Comparison of ENCODE assay signal across 10 cellular contexts in genomic region chr10:3827768-3828403, GRCh38. TPM values are rescaled to one million over a fixed set of nuclear protein-coding genes. Genes with fewer than 3 reads are reported as not detected.
A peak's percentile ranks its signal among the peaks of the same experiment; 100 is the strongest.
DNase-seq lines count a peak whose midpoint lies in the region; ATAC-seq and TF ChIP-seq lines count a peak whose summit lies in the region.
"Had no signal": no experiment of that assay in that cellular context is flagged by ENCODE, and none has a peak within 500 bp of the region (broad histone marks: within the 10 kb centered on the region; RNA-seq: fewer than 3 reads in every experiment).

No MANE protein-coding gene starts in this region.

- no peak for ATAC-seq in Panc1
- no peak for ATAC-seq in GM18868 (IDR thresholded peaks at IDR 0.05; ENCODE audit: unreplicated experiment)
- no peak for ATAC-seq in GM21423 (IDR thresholded peaks at IDR 0.05; ENCODE audit: unreplicated experiment)

- TF ChIP-seq CTCF in Panc1 (IDR thresholded peaks at IDR 0.05), result no peak
- no peak for TF ChIP-seq CTCF in osteoblast (IDR thresholded peaks at IDR 0.05; ENCODE audit: extremely low read depth, low read depth, low read length)
- TF ChIP-seq CTCF in OCI-LY7 (conservative IDR thresholded peaks at IDR 0.05; ENCODE audit: low read length), result no peak

- in situ Hi-C loops in Panc1 (cut with HindIII; ENCODE audit: low pct_unique_long_range_greater_than_20kb, low sequenced_read_pairs), result no loop called here

- peak overlapping the region; percentile 90 for H2AFZ ChIP-seq in osteoblast (ENCODE audit: low read length)
- H2AFZ ChIP-seq in OCI-LY7 (ENCODE audit: low read length), result no peak overlapping the region

- H3K4me2 ChIP-seq in BLaER1 (0 out of 2 replicates have a peak overlapping the region, but pooled peaks have one; percentile 53), osteoblast (ENCODE audit: insufficient read depth, low read length) (peak overlapping the region; percentile 80), OCI-LY7 (ENCODE audit: low read length) (no peak overlapping the region)

- H3K36me3 ChIP-seq in BLaER1, result no peaks in the 10 kb centered on the region
- H3K36me3 ChIP-seq in Panc1 (ENCODE audit: control insufficient read depth, insufficient read depth, low read length), result no peaks in the 10 kb centered on the region
- H3K36me3 ChIP-seq in endocrine pancreas (ENCODE audit: control insufficient read depth, insufficient read depth, low read length), result no peaks in the 10 kb centered on the region
- no peaks in the 10 kb centered on the region for H3K36me3 ChIP-seq in osteoblast (ENCODE audit: insufficient read depth, low read length)
- H3K36me3 ChIP-seq in OCI-LY7 (ENCODE audit: insufficient read depth, low read length), result no peaks in the 10 kb centered on the region

- H3K27ac ChIP-seq in BLaER1, result no peak overlapping the region
- peak overlapping the region; percentile 99 for H3K27ac ChIP-seq in Panc1 (ENCODE audit: low read length)
- peak overlapping the region; percentile 95 for H3K27ac ChIP-seq in osteoblast (ENCODE audit: low read depth, low read length)
- H3K27ac ChIP-seq in OCI-LY7 (ENCODE audit: low read depth, low read length, poor library complexity, severe bottlenecking), result no peak overlapping the region
- H3K27ac ChIP-seq: KMS-11 had no signal

- POLR2A ChIA-PET in Panc1 (lab: Charles Lee) (interaction anchor here (1.2 kb wide), 1 partner anchor 23 kb away, joined by 3 read pairs; no protein-coding TSS in a partner anchor), OCI-LY7 (lab: Charles Lee) (no interaction called here)

- H3K4me3 ChIP-seq in BLaER1, result no peak overlapping the region
- no peak overlapping the region for H3K4me3 ChIP-seq in Panc1 (ENCODE audit: low read depth in 2 of 2, low read length in 2 of 2)
- H3K4me3 ChIP-seq in endocrine pancreas (ENCODE audit: control insufficient read depth, insufficient read depth, low read length), result peak overlapping the region; percentile 87
- peak overlapping the region; percentile 65 for H3K4me3 ChIP-seq in osteoblast (ENCODE audit: insufficient read depth, low read length)
- H3K4me3 ChIP-seq in OCI-LY7 (ENCODE audit: low read depth, low read length, poor library complexity, severe bottlenecking), result no peak overlapping the region

- intact Hi-C loops in Panc1 (cut with micrococcal nuclease; ENCODE audit: unreplicated experiment), result no loop called here
- intact Hi-C loops in OCI-LY7 (cut with micrococcal nuclease; ENCODE audit: unreplicated experiment), result no loop called here

- H3K9me3 ChIP-seq in BLaER1 (no peaks in the 10 kb centered on the region), Panc1 (ENCODE audit: control insufficient read depth, insufficient read depth, low read depth, low read length) (no peaks in the 10 kb centered on the region), endocrine pancreas (ENCODE audit: control insufficient read depth, low read length) (no peaks in the 10 kb centered on the region), osteoblast (ENCODE audit: low read depth, low read length) (no peaks in the 10 kb centered on the region), OCI-LY7 (ENCODE audit: low read length) (no peaks in the 10 kb centered on the region)

- BruUV-seq in Panc1 (replicated peaks; lab: Mats Ljungman, UMichigan) (no TSS peak), OCI-LY7 (replicated peaks; lab: Mats Ljungman, UMichigan) (no TSS peak)

- H3K4me1 ChIP-seq in BLaER1 (peaks cover 14% of the 10 kb centered on the region), Panc1 (ENCODE audit: control insufficient read depth, insufficient read depth, low read length) (peaks cover 74% of the 10 kb centered on the region), endocrine pancreas (ENCODE audit: control insufficient read depth, insufficient read depth, low read length) (no peaks in the 10 kb centered on the region), osteoblast (ENCODE audit: insufficient read depth, low read length) (peaks cover 28% of the 10 kb centered on the region), OCI-LY7 (ENCODE audit: insufficient read depth, low read length, poor library complexity, severe bottlenecking) (peaks cover 11% of the 10 kb centered on the region)

- CTCF ChIA-PET in Panc1 (lab: Charles Lee), result no interaction called here
- CTCF ChIA-PET in OCI-LY7 (lab: Charles Lee; ENCODE audit: unreplicated experiment), result no interaction called here

- no peaks in the 10 kb centered on the region for H3K79me2 ChIP-seq in osteoblast (ENCODE audit: insufficient read depth, low read length)
- H3K79me2 ChIP-seq in OCI-LY7 (ENCODE audit: insufficient read depth, low read depth, low read length), result no peaks in the 10 kb centered on the region

- H3K9me2 ChIP-seq in OCI-LY7 (ENCODE audit: insufficient read depth, low read length), result no peaks in the 10 kb centered on the region

- H3K9ac ChIP-seq in BLaER1 (no peak overlapping the region), endocrine pancreas (ENCODE audit: control insufficient read depth, insufficient read depth, low read length) (no peak overlapping the region)

- H3K27me3 ChIP-seq in BLaER1 (no peaks in the 10 kb centered on the region), Panc1 (ENCODE audit: control insufficient read depth, insufficient read depth, low read length) (no peaks in the 10 kb centered on the region), endocrine pancreas (ENCODE audit: control insufficient read depth, insufficient read depth, low read length) (no peaks in the 10 kb centered on the region), osteoblast (ENCODE audit: insufficient read depth, low read length) (no peaks in the 10 kb centered on the region)

- H4K20me1 ChIP-seq in BLaER1 (no peaks in the 10 kb centered on the region), osteoblast (ENCODE audit: insufficient read depth, low read length) (no peaks in the 10 kb centered on the region), OCI-LY7 (ENCODE audit: insufficient read depth, low read length) (no peaks in the 10 kb centered on the region)

- no peak for DNase-seq in Panc1 (ENCODE audit: low read depth, low spot score)
- DNase-seq in osteoblast (ENCODE audit: insufficient read length, low spot score, missing footprints), result no peak
- no peak for DNase-seq in NCI-H69 (lab: John Stamatoyannopoulos, UW)
- DNase-seq in OCI-LY7 (ENCODE audit: low spot score), result no peak
- DNase-seq: NCI-H526 treated with DMSO at 0.1 percent for 48 hours had no signal

RNA-seq across cellular contexts. Expression of gene KLF6, which starts 42.9 kb away (rescaled TPM):
- total RNA-seq in Panc1 (2021; ENCODE audit: unreplicated experiment), result 177 TPM
- 108 TPM for polyA plus RNA-seq in Panc1 (2012; ENCODE audit: insufficient read length)
- total RNA-seq in osteoblast, result 50.1 and 52.1 TPM in 2 replicates
- total RNA-seq in OCI-LY7 (2014; rRNA removed; shearing (Covaris generic)), result 19.2 and 24.0 TPM in 2 replicates
- 43.0 and 54.0 TPM in 2 replicates for total RNA-seq in OCI-LY7 (2022)

Comparison
In these comparisons a context has a peak if more than half of its experiments do, and no peak if none do; other contexts are left out.
1. H3K27ac ChIP-seq: peak in Panc1 (single experiment) and osteoblast (single experiment); none in BLaER1 (single experiment) and OCI-LY7 (single experiment).
2. H3K4me3 ChIP-seq: peak in endocrine pancreas (single experiment) and osteoblast (single experiment); none in BLaER1 (single experiment), Panc1 (0 of 2) and OCI-LY7 (single experiment).